Comparison of ENCODE assay signal across 10 cellular contexts in the genomic region with DNA sequence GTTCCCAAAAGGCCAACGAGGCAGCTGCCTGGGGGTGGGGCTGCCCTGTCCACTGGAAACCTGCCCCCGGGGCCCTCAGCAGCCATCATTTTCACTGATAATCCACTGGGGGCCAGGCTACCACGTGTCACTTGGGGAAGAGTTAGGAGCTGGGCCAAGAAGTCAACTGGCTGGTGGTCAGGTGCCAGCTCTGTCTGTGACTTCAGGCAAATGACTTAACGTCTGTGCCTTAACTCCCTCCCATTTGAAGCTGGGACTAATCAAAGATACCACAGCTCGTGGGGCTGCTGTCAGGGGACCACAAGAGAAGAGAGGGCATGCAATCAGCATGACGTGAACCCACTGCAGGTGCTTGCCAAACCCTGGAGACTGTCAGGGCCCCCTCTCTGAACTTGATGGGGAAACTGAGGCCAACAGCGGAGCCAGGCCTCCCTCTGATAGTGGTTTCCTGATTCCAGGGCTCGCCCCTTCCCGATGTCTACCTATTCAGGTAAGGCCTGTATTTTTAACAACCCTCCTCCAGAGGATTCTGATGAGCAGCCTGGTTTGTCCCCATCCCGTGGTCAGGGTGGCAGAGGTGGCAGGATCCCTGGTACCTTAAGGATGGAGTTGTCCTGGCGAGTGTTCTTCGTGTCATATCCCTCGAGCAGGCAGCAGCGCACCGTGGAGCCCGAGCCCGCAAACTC. TPM values are rescaled to one million over a fixed set of nuclear protein-coding genes. Genes with fewer than 3 reads are reported as not detected.
DNase-seq lines count a peak whose midpoint lies in the region; ATAC-seq and TF ChIP-seq lines count a peak whose summit lies in the region.
"Had no signal": no experiment of that assay in that cellular context is flagged by ENCODE, and none has a peak within 500 bp of the region (broad histone marks: within the 10 kb centered on the region; RNA-seq: fewer than 3 reads in every experiment).

No MANE protein-coding gene starts in this region.

- no peak for DNase-seq in T-helper 17 cell
- DNase-seq in psoas muscle = no peak
- no peak for DNase-seq in AML-193 (lab: John Stamatoyannopoulos, UW)
- DNase-seq: foreskin fibroblast, Kasumi-1, natural killer cell, T-helper 9 cell had no signal

- no peak for TF ChIP-seq CTCF in psoas muscle (IDR thresholded peaks at IDR 0.05)

- H3K27me3 Mint-ChIP-seq in T-helper 17 cell = no peaks in the 10 kb centered on the region

- H3K36me3 ChIP-seq in endocrine pancreas (ENCODE audit: control insufficient read depth, insufficient read depth, low read length) (peaks cover 2% of the 10 kb centered on the region), psoas muscle (ENCODE audit: insufficient read depth in 1 of 2, low read depth in 1 of 2) (peaks cover 0 to 7% of the 10 kb centered on the region in 2 donors)

- no peaks in the 10 kb centered on the region for H3K4me1 ChIP-seq in endocrine pancreas (ENCODE audit: control insufficient read depth, insufficient read depth, low read length)
- peaks cover 13% of the 10 kb centered on the region for H3K4me1 ChIP-seq in psoas muscle

- peak overlapping the region; percentile 85 for H3K27ac Mint-ChIP-seq in T-helper 17 cell
- H3K27ac Mint-ChIP-seq: natural killer cell had no signal

- H3K4me3 ChIP-seq in endocrine pancreas (ENCODE audit: control insufficient read depth, insufficient read depth, low read length) (no peak overlapping the region), psoas muscle (no peak overlapping the region)

- H3K27ac ChIP-seq in psoas muscle = no peak overlapping the region

- H3K27me3 ChIP-seq in endocrine pancreas (ENCODE audit: control insufficient read depth, insufficient read depth, low read length) (no peaks in the 10 kb centered on the region), psoas muscle (ENCODE audit: insufficient read depth in 3 of 3, low read length in 2 of 3) (no peaks in the 10 kb centered on the region)

- peak overlapping the region; percentile 15 for H3K4me3 Mint-ChIP-seq in T-helper 17 cell
- H3K4me3 Mint-ChIP-seq: natural killer cell had no signal

- intact Hi-C loops in psoas muscle (cut with DNase I) = loop anchor here in 1 of 2 donors (10.0 kb wide), 1 partner anchor 165 kb away; no protein-coding TSS in a partner anchor

- peaks cover 6% of the 10 kb centered on the region for H3K36me3 Mint-ChIP-seq in T-helper 17 cell (ENCODE audit: low read depth)
- H3K36me3 Mint-ChIP-seq: natural killer cell had no signal

- 67 to 72% (median 69%) methylated on average over 17 of the region's 17 CpGs for WGBS in psoas muscle, 3 donors

- H3K4me1 Mint-ChIP-seq in T-helper 17 cell = peaks cover 30% of the 10 kb centered on the region
- H3K4me1 Mint-ChIP-seq: natural killer cell had no signal

- H3K9ac ChIP-seq in endocrine pancreas (ENCODE audit: control insufficient read depth, insufficient read depth, low read length) = peak overlapping the region; percentile 5

- H3K9me3 ChIP-seq in T-helper 17 cell (ENCODE audit: control insufficient read depth, low read length, poor library complexity, severe bottlenecking) (no peaks in the 10 kb centered on the region), endocrine pancreas (ENCODE audit: control insufficient read depth, low read length) (no peaks in the 10 kb centered on the region), psoas muscle (no peaks in the 10 kb centered on the region)

- no peak for ATAC-seq in T-helper 17 cell
- peak in 3 of 4 donors; percentile 22 to 54 (median 50) for ATAC-seq in psoas muscle
- ATAC-seq in HG02623 (IDR thresholded peaks at IDR 0.05; ENCODE audit: unreplicated experiment) = no peak
- ATAC-seq in GM18861 (IDR thresholded peaks at IDR 0.05; ENCODE audit: unreplicated experiment) = no peak
- ATAC-seq: natural killer cell had no signal

RNA-seq across cellular contexts. Expression of a gene that starts 12.3 kb away (rescaled TPM):
- total RNA-seq in T-helper 17 cell (10 to 100 TPM; 23.3 to 26.2 TPM), psoas muscle (10 to 100 TPM in 3 of 4 donors, 1 to 10 TPM in 1; 9.7 to 17.4 (median 12.2) TPM)
- 10 to 100 TPM; 16.6 to 39.6 (median 37.1) TPM for polyA plus RNA-seq in psoas muscle

RNA-seq across cellular contexts. Expression of a gene that starts 19.4 kb away (rescaled TPM):
- total RNA-seq in T-helper 17 cell = 1 to 10 TPM; 2.1 to 2.3 TPM
- total RNA-seq in psoas muscle = under 1 TPM in 2 of 4 donors, not detected in 2; 0.40 to 0.44 TPM
- polyA plus RNA-seq in psoas muscle = under 1 TPM in 2 of 3 donors, not detected in 1; 0.05 to 0.12 TPM

RNA-seq across cellular contexts. Expression of a gene that starts 30.8 kb away (rescaled TPM):
- total RNA-seq in T-helper 17 cell = 100 to 1,000 TPM; 254 to 268 TPM
- total RNA-seq in psoas muscle = 10 to 100 TPM in 1 of 4 donors, 1 to 10 TPM in 3; 3.6 to 11.4 (median 8.3) TPM
- polyA plus RNA-seq in psoas muscle = 1 to 10 TPM; 3.6 to 6.1 (median 5.1) TPM

RNA-seq across cellular contexts. Expression of a gene that starts 33.1 kb away (rescaled TPM):
- total RNA-seq in T-helper 17 cell (10 to 100 TPM; 18.5 to 22.1 TPM), psoas muscle (10 to 100 TPM in 3 of 4 donors, 1 to 10 TPM in 1; 8.9 to 52.6 (median 27.3) TPM)
- polyA plus RNA-seq in psoas muscle = 10 to 100 TPM; 14.0 to 31.4 (median 14.8) TPM

RNA-seq across cellular contexts. Expression of a gene that starts 50.6 kb away (rescaled TPM):
- total RNA-seq in T-helper 17 cell = 100 to 1,000 TPM in 1 of 2 donors, 10 to 100 TPM in 1; 74.5 to 108 TPM
- 10 to 100 TPM; 20.3 to 26.1 (median 24.4) TPM for total RNA-seq in psoas muscle
- polyA plus RNA-seq in psoas muscle = 10 to 100 TPM; 18.5 to 35.5 (median 31.0) TPM

Comparison
In these comparisons a context has a peak if more than half of its experiments do, and no peak if none do; other contexts are left out.
1. ATAC-seq: peak in psoas muscle (3 of 4); none in T-helper 17 cell (single experiment), HG02623 (single experiment) and GM18861 (single experiment).
2. RNA of a gene that starts 30.8 kb away (total RNA-seq): 254 to 268 TPM in T-helper 17 cell; 3.6 to 11.4 TPM in psoas muscle; every median in the first group is over 10 times any median in the second.